1 cellular context compared by ENCODE assay signal in genomic region chr1:1110561-1110971, GRCh38.
A peak's percentile ranks its signal among the peaks of the same experiment; 100 is the strongest.
TF ChIP-seq lines count a peak whose summit lies in the region.

No MANE protein-coding gene starts in this region.

TF ChIP-seq in GM12878, 131 proteins besides CTCF, POLR2A, EP300 and RAD21 (continued from another document):
- TF ChIP-seq TCF3 (IDR thresholded peaks at IDR 0.05; ENCODE audit: borderline replicate concordance, insufficient read depth, low read depth, low read length) = 0 out of 2 replicates have a peak, but pooled peaks have one; percentile 18
- no peak for TF ChIP-seq HCFC1 (IDR thresholded peaks at IDR 0.05; ENCODE audit: low read length)
- TF ChIP-seq ZBED1 (IDR thresholded peaks at IDR 0.05; ENCODE audit: borderline replicate concordance) = no peak
